ENCODE assay signal across 8 cellular contexts in genomic region chr10:132592790-132593788, GRCh38. TPM values are rescaled to one million over a fixed set of nuclear protein-coding genes. Genes with fewer than 3 reads are reported as not detected.
DNase-seq lines count a peak whose midpoint lies in the region; ATAC-seq and TF ChIP-seq lines count a peak whose summit lies in the region.

No MANE protein-coding gene starts in this region.

- H3K36me3 Mint-ChIP-seq in activated T-helper 2 cell treated with anti-CD3 and anti-CD28 coated beads, Interferon-gamma antibody, Interleukin-2, Interleukin-4, amounts not matched to agents 10 μg/mL and 5 μg/mL and 100 μg/mL, durations not matched to agents 14 hours and 24 hours and 36 hours (ENCODE audit: low read depth), result no peaks in the 10 kb centered on the region

- H3K4me3 ChIP-seq in sigmoid colon, result no peak overlapping the region

- intact Hi-C loops in activated T-helper 2 cell treated with anti-CD3 and anti-CD28 coated beads, Interferon-gamma antibody, Interleukin-2, Interleukin-4, amounts not matched to agents 10 μg/mL and 5 μg/mL and 100 μg/mL, durations not matched to agents 14 hours and 24 hours and 36 hours (cut with micrococcal nuclease), result loop anchor here (1.0 kb wide), 2 partner anchors 21 to 23 kb away; no protein-coding TSS in a partner anchor
- intact Hi-C loops in sigmoid colon (cut with DNase I), result no loop called here

- no peak for TF ChIP-seq POLR2A in sigmoid colon (IDR thresholded peaks at IDR 0.05)

- H3K27ac Mint-ChIP-seq in activated T-helper 2 cell treated with anti-CD3 and anti-CD28 coated beads, Interferon-gamma antibody, Interleukin-2, Interleukin-4, amounts not matched to agents 10 μg/mL and 5 μg/mL and 100 μg/mL, durations not matched to agents 14 hours and 24 hours and 36 hours, result peak overlapping the region; percentile 3

- no peak for TF ChIP-seq EP300 in sigmoid colon (IDR thresholded peaks at IDR 0.05)

- peaks cover under 1% of the 10 kb centered on the region for H3K9me3 Mint-ChIP-seq in activated T-helper 2 cell treated with anti-CD3 and anti-CD28 coated beads, Interferon-gamma antibody, Interleukin-2, Interleukin-4, amounts not matched to agents 10 μg/mL and 5 μg/mL and 100 μg/mL, durations not matched to agents 14 hours and 24 hours and 36 hours

- peak overlapping the region; percentile 35 to 84 (median 60) for H3K27ac ChIP-seq in sigmoid colon

- H3K9me3 ChIP-seq in sigmoid colon, result no peaks in the 10 kb centered on the region

- no peaks in the 10 kb centered on the region for H3K36me3 ChIP-seq in sigmoid colon

- TF ChIP-seq CTCF in sigmoid colon (IDR thresholded peaks at IDR 0.05), result no peak

- H3K27me3 ChIP-seq in sigmoid colon, result no peaks in the 10 kb centered on the region

- peaks cover 3% of the 10 kb centered on the region for H3K27me3 Mint-ChIP-seq in activated T-helper 2 cell treated with anti-CD3 and anti-CD28 coated beads, Interferon-gamma antibody, Interleukin-2, Interleukin-4, amounts not matched to agents 10 μg/mL and 5 μg/mL and 100 μg/mL, durations not matched to agents 14 hours and 24 hours and 36 hours (ENCODE audit: low read depth)

- DNase-seq in NOMO-1 (lab: John Stamatoyannopoulos, UW; ENCODE audit: unreplicated experiment in 2 of 2) (peak; percentile 7 to 51), NOMO-1 treated with dmso at 0.1 percent for 144 hours (lab: John Stamatoyannopoulos, UW; ENCODE audit: unreplicated experiment) (no peak), sigmoid colon (peak; percentile 56), HK-2 (ENCODE audit: unreplicated experiment) (no peak), 8988T (no peak), SKM-1 treated with dmso at 0.1 percent for 144 hours (lab: John Stamatoyannopoulos, UW; ENCODE audit: unreplicated experiment) (no peak)
- DNase-seq in activated T-helper 2 cell treated with anti-CD3 and anti-CD28 coated beads, Interferon-gamma antibody, Interleukin-2, Interleukin-4, amounts not matched to agents 10 μg/mL and 5 μg/mL and 100 μg/mL, durations not matched to agents 14 hours and 24 hours and 36 hours (ENCODE audit: low spot score), result no peak

- ATAC-seq in HG02885 (IDR thresholded peaks at IDR 0.05; ENCODE audit: poor library complexity, unreplicated experiment), result peak; percentile 68

- H3K4me1 ChIP-seq in sigmoid colon, result peaks cover 0 to 98% (median 90%) of the 10 kb centered on the region in 4 donors

- 29 to 64% methylated on average over 17 of the region's 17 CpGs for WGBS in sigmoid colon, 2 donors

- peaks cover 41% of the 10 kb centered on the region for H3K4me1 Mint-ChIP-seq in activated T-helper 2 cell treated with anti-CD3 and anti-CD28 coated beads, Interferon-gamma antibody, Interleukin-2, Interleukin-4, amounts not matched to agents 10 μg/mL and 5 μg/mL and 100 μg/mL, durations not matched to agents 14 hours and 24 hours and 36 hours (ENCODE audit: low read depth)

- no peak overlapping the region for H3K4me3 Mint-ChIP-seq in activated T-helper 2 cell treated with anti-CD3 and anti-CD28 coated beads, Interferon-gamma antibody, Interleukin-2, Interleukin-4, amounts not matched to agents 10 μg/mL and 5 μg/mL and 100 μg/mL, durations not matched to agents 14 hours and 24 hours and 36 hours (ENCODE audit: low read depth)

RNA-seq across cellular contexts. Expression of gene INPP5A, which starts 55.5 kb away (rescaled TPM):
- 13.0 and 13.8 TPM in 2 replicates for total RNA-seq in activated T-helper 2 cell treated with anti-CD3 and anti-CD28 coated beads, Interferon-gamma antibody, Interleukin-2, Interleukin-4, amounts not matched to agents 10 μg/mL and 5 μg/mL and 100 μg/mL, durations not matched to agents 14 hours and 24 hours and 36 hours
- 100 to 1,000 TPM; 100 to 132 (median 112) TPM for total RNA-seq in sigmoid colon
- polyA plus RNA-seq in sigmoid colon, result 10 to 100 TPM; 17.6 to 21.0 (median 20.3) TPM

Comparison
In these comparisons a context has a peak if more than half of its experiments do, and no peak if none do; other contexts are left out.
1. DNase-seq: peak in NOMO-1 (2 of 2) and sigmoid colon (single experiment); none in NOMO-1 treated with dmso at 0.1 percent for 144 hours (single experiment), activated T-helper 2 cell treated with anti-CD3 and anti-CD28 coated beads, Interferon-gamma antibody, Interleukin-2, Interleukin-4, amounts not matched to agents 10 μg/mL and 5 μg/mL and 100 μg/mL, durations not matched to agents 14 hours and 24 hours and 36 hours (single experiment), HK-2 (single experiment), 8988T (single experiment) and SKM-1 treated with dmso at 0.1 percent for 144 hours (single experiment).